16 cellular contexts compared by ENCODE assay signal in the genomic region with DNA sequence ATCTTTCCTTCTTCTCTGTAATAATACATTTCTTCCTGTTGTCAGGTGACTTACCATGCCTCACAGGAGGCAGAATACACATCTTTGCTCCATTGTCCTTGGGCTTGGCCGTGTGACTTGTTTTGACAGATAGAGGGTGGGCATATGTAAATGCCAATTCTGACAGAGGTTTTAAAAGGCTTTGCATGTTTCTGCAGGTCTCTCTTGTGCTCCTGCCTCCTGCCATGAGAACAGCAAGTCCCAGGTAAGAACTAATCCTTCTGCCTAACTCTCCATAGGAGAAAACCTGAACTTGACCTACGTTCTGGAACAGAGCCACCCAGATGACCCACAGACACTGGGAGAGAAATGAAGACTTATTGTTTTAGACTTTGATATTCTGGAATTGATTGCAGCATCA.
"Had no signal": no experiment of that assay in that cellular context is flagged by ENCODE, and none has a peak within 500 bp of the region (broad histone marks: within the 10 kb centered on the region; RNA-seq: fewer than 3 reads in every experiment).

No MANE protein-coding gene starts in this region.

- H3K9me3 ChIP-seq: esophagus muscularis mucosa, mucosa of descending colon, ovary, right atrium auricular region, tibial artery, upper lobe of left lung, uterus had no signal

- H3K4me1 ChIP-seq: right atrium auricular region, uterus had no signal

- ATAC-seq: mucosa of descending colon, natural killer cell had no signal

- H3K27ac ChIP-seq: dorsolateral prefrontal cortex, esophagus muscularis mucosa, ovary, right atrium auricular region, tibial artery, upper lobe of left lung, uterus had no signal

- H3K27me3 ChIP-seq: esophagus muscularis mucosa, ovary, right atrium auricular region, tibial artery, upper lobe of left lung, uterus had no signal

- H3K4me3 ChIP-seq: dorsolateral prefrontal cortex, esophagus muscularis mucosa, mucosa of descending colon, ovary, right atrium auricular region, tibial artery, upper lobe of left lung, uterus had no signal

- H3K36me3 ChIP-seq: esophagus muscularis mucosa, ovary, right atrium auricular region, tibial artery, upper lobe of left lung, uterus had no signal

- DNase-seq: cortex of kidney; dorsolateral prefrontal cortex; effector CD8-positive, alpha-beta T cell; foreskin fibroblast; immature natural killer cell; mucosa of descending colon; natural killer cell; ovary; small intestine; stimulated activated CD4-positive, alpha-beta T cell treated with anti-CD3 and anti-CD28 coated beads, Interleukin-2, amount 100 ng/mL, for 48 hours; stimulated activated naive CD4-positive, alpha-beta T cell treated with Interleukin-2 at 50 U/mL for 16 hours; tibial artery; upper lobe of left lung; uterus had no signal
